Comparison of ENCODE assay signal across 19 cellular contexts in genomic region chr20:8664778-8665177, GRCh38.
A peak's percentile ranks its signal among the peaks of the same experiment; 100 is the strongest.
DNase-seq lines count a peak whose midpoint lies in the region; ATAC-seq and TF ChIP-seq lines count a peak whose summit lies in the region.
"Had no signal": no experiment of that assay in that cellular context is flagged by ENCODE, and none has a peak within 500 bp of the region (broad histone marks: within the 10 kb centered on the region; RNA-seq: fewer than 3 reads in every experiment).

No MANE protein-coding gene starts in this region.

- no peaks in the 10 kb centered on the region for H3K36me3 ChIP-seq in GM23338 (ENCODE audit: insufficient read depth)
- no peaks in the 10 kb centered on the region for H3K36me3 ChIP-seq in PC-3 (ENCODE audit: low read depth, low read length)

- in situ Hi-C loops in ACHN (cut with HindIII; ENCODE audit: low pct_ligation_motif_present, low pct_unique_long_range_greater_than_20kb, low sequenced_read_pairs) = no loop called here

- POLR2A ChIA-PET in PC-3 (lab: Charles Lee; ENCODE audit: unreplicated experiment) = no interaction called here
- POLR2A ChIA-PET in GM10248 (lab: Yijun Ruan, JAX) = no interaction called here

- H3K4me3 Mint-ChIP-seq in GM23338 (no peak overlapping the region), endothelial cell (ENCODE audit: unreplicated experiment) (no peak overlapping the region)
- H3K4me3 Mint-ChIP-seq: activated CD4-positive, alpha-beta T cell treated with anti-CD3 and anti-CD28 coated beads, Interleukin-2, amount 10 ng/mL, durations not matched to agents 24 days and 14 days; dendritic cell treated with granulocyte-macrophage colony-stimulating factor and Interleukin-4, amounts not matched to agents 40 ng/mL and 50 ng/mL, for 4 days; memory B cell; natural killer cell had no signal

- H3K4me3 ChIP-seq in GM23338 = no peak overlapping the region
- no peak overlapping the region for H3K4me3 ChIP-seq in PC-3 (ENCODE audit: low read length)
- H3K4me3 ChIP-seq: smooth muscle cell had no signal

- H3K27ac ChIP-seq in GM23338 (ENCODE audit: low read depth) (no peak overlapping the region), PC-3 (ENCODE audit: low read length) (no peak overlapping the region)

- H4K20me1 ChIP-seq in GM23338 (replicated peaks; ENCODE audit: insufficient read depth) (no peaks in the 10 kb centered on the region), PC-3 (ENCODE audit: low read length) (no peaks in the 10 kb centered on the region)

- H3K9ac ChIP-seq in PC-3 (ENCODE audit: low read length) = no peak overlapping the region

- H3K4me1 ChIP-seq in GM23338 (ENCODE audit: insufficient read depth) (no peaks in the 10 kb centered on the region), PC-3 (ENCODE audit: insufficient read depth, low read length) (no peaks in the 10 kb centered on the region)

- no peak overlapping the region for H2AFZ ChIP-seq in GM23338
- no peak overlapping the region for H2AFZ ChIP-seq in PC-3 (ENCODE audit: low read length)

- ATAC-seq in GM23338 = peak; percentile 76
- peak; percentile 31; the same call in 1 of the 2 replicates for ATAC-seq in PC-3
- ATAC-seq: esophagus mucosa, natural killer cell had no signal

- H3K4me1 Mint-ChIP-seq in GM23338 (no peaks in the 10 kb centered on the region), endothelial cell (ENCODE audit: unreplicated experiment) (no peaks in the 10 kb centered on the region)
- H3K4me1 Mint-ChIP-seq: activated CD4-positive, alpha-beta T cell treated with anti-CD3 and anti-CD28 coated beads, Interleukin-2, amount 10 ng/mL, durations not matched to agents 24 days and 14 days; memory B cell had no signal

- H3K9me3 ChIP-seq in PC-3 (ENCODE audit: low read length) = no peaks in the 10 kb centered on the region

- H3K27ac Mint-ChIP-seq in GM23338 = no peak overlapping the region
- H3K27ac Mint-ChIP-seq in endothelial cell (ENCODE audit: unreplicated experiment) = no peak overlapping the region
- H3K27ac Mint-ChIP-seq: activated CD4-positive, alpha-beta T cell treated with anti-CD3 and anti-CD28 coated beads, Interleukin-2, amount 10 ng/mL, durations not matched to agents 24 days and 14 days; dendritic cell treated with granulocyte-macrophage colony-stimulating factor and Interleukin-4, amounts not matched to agents 40 ng/mL and 50 ng/mL, for 4 days; memory B cell; natural killer cell; progenitor cell of endocrine pancreas had no signal

- no TSS peak for BruUV-seq in PC-3 (replicated peaks; lab: Mats Ljungman, UMichigan)

- H3K9me3 Mint-ChIP-seq in GM23338 = no peaks in the 10 kb centered on the region
- H3K9me3 Mint-ChIP-seq in endothelial cell (ENCODE audit: unreplicated experiment) = no peaks in the 10 kb centered on the region
- H3K9me3 Mint-ChIP-seq: activated CD4-positive, alpha-beta T cell treated with anti-CD3 and anti-CD28 coated beads, Interleukin-2, amount 10 ng/mL, durations not matched to agents 24 days and 14 days; dendritic cell treated with granulocyte-macrophage colony-stimulating factor and Interleukin-4, amounts not matched to agents 40 ng/mL and 50 ng/mL, for 4 days; memory B cell; natural killer cell had no signal

- H3K79me2 ChIP-seq in GM23338 (replicated peaks; ENCODE audit: insufficient read depth) (no peaks in the 10 kb centered on the region), PC-3 (ENCODE audit: low read length) (no peaks in the 10 kb centered on the region)

- intact Hi-C loops in PC-3 (cut with micrococcal nuclease) = no loop called here

- H3K36me3 Mint-ChIP-seq in GM23338 (ENCODE audit: low read depth) (no peaks in the 10 kb centered on the region), endothelial cell (ENCODE audit: low read depth, unreplicated experiment) (no peaks in the 10 kb centered on the region)
- H3K36me3 Mint-ChIP-seq: memory B cell, natural killer cell had no signal

- H3K27me3 Mint-ChIP-seq in GM23338 (ENCODE audit: insufficient read depth, low read depth, poor library complexity) (no peaks in the 10 kb centered on the region), endothelial cell (ENCODE audit: unreplicated experiment) (no peaks in the 10 kb centered on the region)
- H3K27me3 Mint-ChIP-seq: activated CD4-positive, alpha-beta T cell treated with anti-CD3 and anti-CD28 coated beads, Interleukin-2, amount 10 ng/mL, durations not matched to agents 24 days and 14 days; dendritic cell treated with granulocyte-macrophage colony-stimulating factor and Interleukin-4, amounts not matched to agents 40 ng/mL and 50 ng/mL, for 4 days; memory B cell; progenitor cell of endocrine pancreas had no signal

- H3K4me2 ChIP-seq in GM23338 (no peak overlapping the region), PC-3 (ENCODE audit: low read length) (no peak overlapping the region)
- H3K4me2 ChIP-seq: smooth muscle cell had no signal

- DNase-seq in ACHN (peak; percentile 13), GM23338 (ENCODE audit: low spot score) (peak; percentile 63), PC-3 (no peak), endothelial cell (ENCODE audit: low spot score) (no peak), NCI-H526 treated with DMSO at 0.1 percent for 48 hours (lab: John Stamatoyannopoulos, UW) (no peak), GM10248 (ENCODE audit: extremely low spot score) (no peak), mucosa of gallbladder (ENCODE audit: low spot score) (no peak)
- DNase-seq in activated CD4-positive, alpha-beta T cell treated with anti-CD3 and anti-CD28 coated beads, Interleukin-2, amount 50 U/mL, for 1 hour = no peak
- DNase-seq: activated CD4-positive, alpha-beta T cell treated with anti-CD3 and anti-CD28 coated beads, Interleukin-2, amount 10 ng/mL, durations not matched to agents 24 days and 14 days; activated naive CD4-positive, alpha-beta T cell treated with Interleukin-2 at 50 U/mL for 16 hours; Karpas-422; natural killer cell; NCI-H1417 treated with DMSO at 0.1 percent for 48 hours; NCI-H226 had no signal

- no peaks in the 10 kb centered on the region for H3K9me2 ChIP-seq in GM23338 (ENCODE audit: insufficient read depth)
- H3K9me2 ChIP-seq in PC-3 (replicated peaks; ENCODE audit: low read length) = no peaks in the 10 kb centered on the region

- H3F3A ChIP-seq in GM23338 (replicated peaks; ENCODE audit: low read depth) = no peaks in the 10 kb centered on the region
- H3F3A ChIP-seq in PC-3 (ENCODE audit: low read length, unreplicated experiment) = no peaks in the 10 kb centered on the region

- TF ChIP-seq CTCF in GM23338 (conservative IDR thresholded peaks at IDR 0.05; ENCODE audit: low read depth in 2 of 2) (peak; percentile 60), PC-3 (conservative IDR thresholded peaks at IDR 0.05; ENCODE audit: low read depth, low read length) (peak; percentile 43; the same call in 1 of the 2 replicates), endothelial cell (IDR thresholded peaks at IDR 0.05; ENCODE audit: unreplicated experiment) (peak; percentile 7), GM10248 (IDR thresholded peaks at IDR 0.05; ENCODE audit: control extremely low read depth, extremely low read depth, low read depth, missing control alignments) (no peak)

- CTCF ChIA-PET in PC-3 (lab: Charles Lee) = interaction anchor here (0.6 kb wide), 1 partner anchor 274 kb away, joined by 3 read pairs; no protein-coding TSS in a partner anchor
- CTCF ChIA-PET in GM10248 (lab: Yijun Ruan, JAX) = interaction anchor here (1.2 to 1.6 kb wide), 2 partner anchors 15 to 57 kb away, joined by 4 to 6 read pairs; no protein-coding TSS in a partner anchor

- H3K27me3 ChIP-seq in GM23338 (ENCODE audit: insufficient read depth) (no peaks in the 10 kb centered on the region), PC-3 (ENCODE audit: low read length) (0 out of 2 replicates have a peak, but pooled peaks cover 4% of the 10 kb centered on the region)

TF ChIP-seq in GM23338, 12 proteins besides CTCF, POLR2A, EP300 and RAD21 (continues in another document):
- TF ChIP-seq POLR2AphosphoS5 (IDR thresholded peaks at IDR 0.05; ENCODE audit: low read depth) (no peak), STAT1 (IDR thresholded peaks at IDR 0.05; ENCODE audit: unreplicated experiment) (no peak), ZNF331 (CRISPR knock-in tag; IDR thresholded peaks at IDR 0.05; ENCODE audit: low read depth) (no peak), EZH2 (IDR thresholded peaks at IDR 0.05; ENCODE audit: low read depth, unreplicated experiment) (no peak)

Comparison
In these comparisons a context has a peak if more than half of its experiments do, and no peak if none do; other contexts are left out.
1. DNase-seq: peak in ACHN (single experiment) and GM23338 (single experiment); none in PC-3 (single experiment), endothelial cell (single experiment), NCI-H526 treated with DMSO at 0.1 percent for 48 hours (single experiment), GM10248 (single experiment), activated CD4-positive, alpha-beta T cell treated with anti-CD3 and anti-CD28 coated beads, Interleukin-2, amount 50 U/mL, for 1 hour (single experiment) and mucosa of gallbladder (single experiment).